In genomic region chr4:140094701-140095420, GRCh38 we compare ENCODE assay signal across 8 cellular contexts. TPM values are rescaled to one million over a fixed set of nuclear protein-coding genes. Genes with fewer than 3 reads are reported as not detected.
DNase-seq lines count a peak whose midpoint lies in the region; ATAC-seq lines count a peak whose summit lies in the region.

No MANE protein-coding gene starts in this region.

- no peak for ATAC-seq in HG02938 (IDR thresholded peaks at IDR 0.05; ENCODE audit: unreplicated experiment)

- intact Hi-C loops in posterior vena cava (cut with DNase I), result no loop called here

- DNase-seq in DMS79 treated with DMSO at 0.1 percent for 48 hours (lab: John Stamatoyannopoulos, UW), result peak; percentile 56
- DNase-seq in NOMO-1 treated with DMSO at 0.1 percent for 48 hours (lab: John Stamatoyannopoulos, UW; ENCODE audit: unreplicated experiment), result peak; percentile 79
- peak; percentile 70 for DNase-seq in activated T-cell treated with anti-CD3 and anti-CD28 coated beads, Interleukin-2, amount 50 U/mL, for 48 hours
- peak; percentile 76 for DNase-seq in globus pallidus (ENCODE audit: low spot score)
- DNase-seq in posterior vena cava (ENCODE audit: low spot score), result peak; percentile 94
- DNase-seq in NCI-H1930 (lab: John Stamatoyannopoulos, UW), result no peak
- no peak for DNase-seq in NCI-H2107 treated with DMSO at 0.1 percent for 48 hours (lab: John Stamatoyannopoulos, UW; ENCODE audit: unreplicated experiment)

RNA-seq across cellular contexts. Expression of gene MAML3, which starts 59.1 kb away (rescaled TPM):
- total RNA-seq in posterior vena cava, result 1 to 10 TPM; 6.3 to 6.5 TPM

Comparison
In these comparisons a context has a peak if more than half of its experiments do, and no peak if none do; other contexts are left out.
1. DNase-seq: peak in DMS79 treated with DMSO at 0.1 percent for 48 hours (single experiment), NOMO-1 treated with DMSO at 0.1 percent for 48 hours (single experiment), activated T-cell treated with anti-CD3 and anti-CD28 coated beads, Interleukin-2, amount 50 U/mL, for 48 hours (2 of 2), globus pallidus (single experiment) and posterior vena cava (single experiment); none in NCI-H1930 (0 of 2) and NCI-H2107 treated with DMSO at 0.1 percent for 48 hours (single experiment).